1 cellular context compared by ENCODE assay signal in the genomic region with DNA sequence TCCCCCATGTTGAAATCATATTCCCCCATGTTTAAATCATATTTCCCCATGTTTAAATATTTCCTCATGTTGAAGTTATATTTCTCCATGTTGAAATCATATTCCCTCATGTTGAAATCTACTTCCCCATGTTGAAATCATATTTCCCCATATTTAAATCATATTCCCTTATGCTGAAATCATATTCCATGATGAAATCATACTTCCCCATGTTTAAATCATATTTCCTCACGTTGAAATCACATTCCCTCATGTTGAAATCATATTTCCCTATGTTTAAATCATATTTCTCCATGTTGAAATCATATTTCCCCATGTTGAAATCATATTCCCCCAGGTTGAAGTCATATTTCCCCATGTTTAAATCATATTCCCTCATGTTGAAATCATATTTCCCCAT.
TF ChIP-seq lines count a peak whose summit lies in the region.

No MANE protein-coding gene starts in this region.

TF ChIP-seq in K562, 482 proteins besides CTCF, POLR2A, EP300 and RAD21:
- TF ChIP-seq, protein P1, sequence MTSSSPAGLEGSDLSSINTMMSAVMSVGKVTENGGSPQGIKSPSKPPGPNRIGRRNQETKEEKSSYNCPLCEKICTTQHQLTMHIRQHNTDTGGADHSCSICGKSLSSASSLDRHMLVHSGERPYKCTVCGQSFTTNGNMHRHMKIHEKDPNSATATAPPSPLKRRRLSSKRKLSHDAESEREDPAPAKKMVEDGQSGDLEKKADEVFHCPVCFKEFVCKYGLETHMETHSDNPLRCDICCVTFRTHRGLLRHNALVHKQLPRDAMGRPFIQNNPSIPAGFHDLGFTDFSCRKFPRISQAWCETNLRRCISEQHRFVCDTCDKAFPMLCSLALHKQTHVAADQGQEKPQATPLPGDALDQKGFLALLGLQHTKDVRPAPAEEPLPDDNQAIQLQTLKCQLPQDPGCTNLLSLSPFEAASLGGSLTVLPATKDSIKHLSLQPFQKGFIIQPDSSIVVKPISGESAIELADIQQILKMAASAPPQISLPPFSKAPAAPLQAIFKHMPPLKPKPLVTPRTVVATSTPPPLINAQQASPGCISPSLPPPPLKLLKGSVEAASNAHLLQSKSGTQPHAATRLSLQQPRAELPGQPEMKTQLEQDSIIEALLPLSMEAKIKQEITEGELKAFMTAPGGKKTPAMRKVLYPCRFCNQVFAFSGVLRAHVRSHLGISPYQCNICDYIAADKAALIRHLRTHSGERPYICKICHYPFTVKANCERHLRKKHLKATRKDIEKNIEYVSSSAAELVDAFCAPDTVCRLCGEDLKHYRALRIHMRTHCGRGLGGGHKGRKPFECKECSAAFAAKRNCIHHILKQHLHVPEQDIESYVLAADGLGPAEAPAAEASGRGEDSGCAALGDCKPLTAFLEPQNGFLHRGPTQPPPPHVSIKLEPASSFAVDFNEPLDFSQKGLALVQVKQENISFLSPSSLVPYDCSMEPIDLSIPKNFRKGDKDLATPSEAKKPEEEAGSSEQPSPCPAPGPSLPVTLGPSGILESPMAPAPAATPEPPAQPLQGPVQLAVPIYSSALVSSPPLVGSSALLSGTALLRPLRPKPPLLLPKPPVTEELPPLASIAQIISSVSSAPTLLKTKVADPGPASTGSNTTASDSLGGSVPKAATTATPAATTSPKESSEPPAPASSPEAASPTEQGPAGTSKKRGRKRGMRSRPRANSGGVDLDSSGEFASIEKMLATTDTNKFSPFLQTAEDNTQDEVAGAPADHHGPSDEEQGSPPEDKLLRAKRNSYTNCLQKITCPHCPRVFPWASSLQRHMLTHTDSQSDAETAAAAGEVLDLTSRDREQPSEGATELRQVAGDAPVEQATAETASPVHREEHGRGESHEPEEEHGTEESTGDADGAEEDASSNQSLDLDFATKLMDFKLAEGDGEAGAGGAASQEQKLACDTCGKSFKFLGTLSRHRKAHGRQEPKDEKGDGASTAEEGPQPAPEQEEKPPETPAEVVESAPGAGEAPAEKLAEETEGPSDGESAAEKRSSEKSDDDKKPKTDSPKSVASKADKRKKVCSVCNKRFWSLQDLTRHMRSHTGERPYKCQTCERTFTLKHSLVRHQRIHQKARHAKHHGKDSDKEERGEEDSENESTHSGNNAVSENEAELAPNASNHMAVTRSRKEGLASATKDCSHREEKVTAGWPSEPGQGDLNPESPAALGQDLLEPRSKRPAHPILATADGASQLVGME (CRISPR knock-in tag; IDR thresholded peaks at IDR 0.05): no peak
- TF ChIP-seq CEBPB (tag; IDR thresholded peaks at IDR 0.05) (peak; percentile 80), POLR3A (IDR thresholded peaks at IDR 0.05; ENCODE audit: borderline replicate concordance, extremely low read depth, insufficient read depth, insufficient read length) (no peak), CEBPG (CRISPR knock-in tag; IDR thresholded peaks at IDR 0.05) (no peak), CEBPG (tag; conservative IDR thresholded peaks at IDR 0.05 in 1 of 2, IDR thresholded peaks at IDR 0.05 in 1 of 2) (peak in 1 of 2 experiments; percentile 60; a peak in 3 of 4 replicates), PTBP1 (IDR thresholded peaks at IDR 0.05; ENCODE audit: low read depth, low read length) (no peak), ZFX (CRISPR knock-in tag; IDR thresholded peaks at IDR 0.05) (no peak), ZNF444 (CRISPR knock-in tag; IDR thresholded peaks at IDR 0.05) (no peak), ZNF23 (CRISPR knock-in tag; IDR thresholded peaks at IDR 0.05) (no peak), ZNF12 (CRISPR knock-in tag; IDR thresholded peaks at IDR 0.05) (no peak), NR3C1 (CRISPR knock-in tag; IDR thresholded peaks at IDR 0.05) (no peak), CC2D1A (IDR thresholded peaks at IDR 0.05) (no peak)
- TF ChIP-seq, protein P2, sequence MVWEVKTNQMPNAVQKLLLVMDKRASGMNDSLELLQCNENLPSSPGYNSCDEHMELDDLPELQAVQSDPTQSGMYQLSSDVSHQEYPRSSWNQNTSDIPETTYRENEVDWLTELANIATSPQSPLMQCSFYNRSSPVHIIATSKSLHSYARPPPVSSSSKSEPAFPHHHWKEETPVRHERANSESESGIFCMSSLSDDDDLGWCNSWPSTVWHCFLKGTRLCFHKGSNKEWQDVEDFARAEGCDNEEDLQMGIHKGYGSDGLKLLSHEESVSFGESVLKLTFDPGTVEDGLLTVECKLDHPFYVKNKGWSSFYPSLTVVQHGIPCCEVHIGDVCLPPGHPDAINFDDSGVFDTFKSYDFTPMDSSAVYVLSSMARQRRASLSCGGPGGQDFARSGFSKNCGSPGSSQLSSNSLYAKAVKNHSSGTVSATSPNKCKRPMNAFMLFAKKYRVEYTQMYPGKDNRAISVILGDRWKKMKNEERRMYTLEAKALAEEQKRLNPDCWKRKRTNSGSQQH (CRISPR knock-in tag; IDR thresholded peaks at IDR 0.05): no peak
- TF ChIP-seq, protein P3, sequence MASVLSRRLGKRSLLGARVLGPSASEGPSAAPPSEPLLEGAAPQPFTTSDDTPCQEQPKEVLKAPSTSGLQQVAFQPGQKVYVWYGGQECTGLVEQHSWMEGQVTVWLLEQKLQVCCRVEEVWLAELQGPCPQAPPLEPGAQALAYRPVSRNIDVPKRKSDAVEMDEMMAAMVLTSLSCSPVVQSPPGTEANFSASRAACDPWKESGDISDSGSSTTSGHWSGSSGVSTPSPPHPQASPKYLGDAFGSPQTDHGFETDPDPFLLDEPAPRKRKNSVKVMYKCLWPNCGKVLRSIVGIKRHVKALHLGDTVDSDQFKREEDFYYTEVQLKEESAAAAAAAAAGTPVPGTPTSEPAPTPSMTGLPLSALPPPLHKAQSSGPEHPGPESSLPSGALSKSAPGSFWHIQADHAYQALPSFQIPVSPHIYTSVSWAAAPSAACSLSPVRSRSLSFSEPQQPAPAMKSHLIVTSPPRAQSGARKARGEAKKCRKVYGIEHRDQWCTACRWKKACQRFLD (CRISPR knock-in tag; IDR thresholded peaks at IDR 0.05): no peak
TF ChIP-seq in K562: peak in this region for 2.
